Comparison of ENCODE assay signal across 14 cellular contexts in genomic region chr9:80522465-80522864, GRCh38.
DNase-seq lines count a peak whose midpoint lies in the region; ATAC-seq and TF ChIP-seq lines count a peak whose summit lies in the region.
"Had no signal": no experiment of that assay in that cellular context is flagged by ENCODE, and none has a peak within 500 bp of the region (broad histone marks: within the 10 kb centered on the region; RNA-seq: fewer than 3 reads in every experiment).

No MANE protein-coding gene starts in this region.

- no peak overlapping the region for H3K27ac Mint-ChIP-seq in stimulated activated naive CD8-positive, alpha-beta T cell treated with anti-CD3 and anti-CD28 coated beads, Interleukin-15, amount 100 ng/mL, for 72 hours
- H3K27ac Mint-ChIP-seq: B cell; CD4-positive, alpha-beta T cell had no signal

- H3K4me3 Mint-ChIP-seq in stimulated activated naive CD8-positive, alpha-beta T cell treated with anti-CD3 and anti-CD28 coated beads, Interleukin-15, amount 100 ng/mL, for 72 hours: no peak overlapping the region
- H3K4me3 Mint-ChIP-seq: B cell; CD4-positive, alpha-beta T cell had no signal

- peak; percentile 47 for DNase-seq in HCEC 1CT
- peak; percentile 2 for DNase-seq in amniotic epithelial cell (ENCODE audit: low read depth)
- peak; percentile 0 for DNase-seq in hepatic stellate cell (ENCODE audit: low spot score)
- DNase-seq in sigmoid colon: no peak
- DNase-seq in stimulated activated naive CD8-positive, alpha-beta T cell treated with anti-CD3 and anti-CD28 coated beads, Interleukin-15, amount 100 ng/mL, for 72 hours: no peak
- no peak for DNase-seq in UCSD-AML1 (lab: John Stamatoyannopoulos, UW; ENCODE audit: unreplicated experiment)
- DNase-seq: C1 segment of cervical spinal cord; Calu3; CD4-positive, alpha-beta T cell; DMS79; GDM1 had no signal

- intact Hi-C loops in sigmoid colon (cut with DNase I): no loop called here

- no peaks in the 10 kb centered on the region for H3K27me3 Mint-ChIP-seq in stimulated activated naive CD8-positive, alpha-beta T cell treated with anti-CD3 and anti-CD28 coated beads, Interleukin-15, amount 100 ng/mL, for 72 hours
- H3K27me3 Mint-ChIP-seq: B cell; CD4-positive, alpha-beta T cell had no signal

- no peak for TF ChIP-seq EP300 in sigmoid colon (IDR thresholded peaks at IDR 0.05)

- no peak overlapping the region for H3K27ac ChIP-seq in sigmoid colon

- TF ChIP-seq POLR2A in sigmoid colon (IDR thresholded peaks at IDR 0.05): no peak

- H3K9me3 Mint-ChIP-seq in stimulated activated naive CD8-positive, alpha-beta T cell treated with anti-CD3 and anti-CD28 coated beads, Interleukin-15, amount 100 ng/mL, for 72 hours: peaks cover 6 to 29% of the 10 kb centered on the region in 2 donors

- H3K36me3 ChIP-seq in sigmoid colon: no peaks in the 10 kb centered on the region

- H3K4me1 ChIP-seq in sigmoid colon: no peaks in the 10 kb centered on the region

- H3K27me3 ChIP-seq in sigmoid colon: no peaks in the 10 kb centered on the region

- peaks cover 0 to 4% (median 1%) of the 10 kb centered on the region in 4 donors for H3K9me3 ChIP-seq in sigmoid colon

- no peak for ATAC-seq in stimulated activated naive CD8-positive, alpha-beta T cell treated with anti-CD3 and anti-CD28 coated beads, Interleukin-15, amount 100 ng/mL, for 72 hours
- ATAC-seq in HG02623 (IDR thresholded peaks at IDR 0.05; ENCODE audit: unreplicated experiment): no peak
- ATAC-seq: HCT116 had no signal

- no peaks in the 10 kb centered on the region for H3K4me1 Mint-ChIP-seq in stimulated activated naive CD8-positive, alpha-beta T cell treated with anti-CD3 and anti-CD28 coated beads, Interleukin-15, amount 100 ng/mL, for 72 hours
- H3K4me1 Mint-ChIP-seq: B cell had no signal

- TF ChIP-seq CTCF in sigmoid colon (IDR thresholded peaks at IDR 0.05): no peak

- no peak overlapping the region for H3K4me3 ChIP-seq in sigmoid colon

- WGBS in sigmoid colon, 2 donors: 88 to 92% methylated on average over 3 of the region's 3 CpGs

Comparison
In these comparisons a context has a peak if more than half of its experiments do, and no peak if none do; other contexts are left out.
1. DNase-seq: peak in HCEC 1CT (single experiment), amniotic epithelial cell (single experiment) and hepatic stellate cell (single experiment); none in sigmoid colon (single experiment), stimulated activated naive CD8-positive, alpha-beta T cell treated with anti-CD3 and anti-CD28 coated beads, Interleukin-15, amount 100 ng/mL, for 72 hours (0 of 2) and UCSD-AML1 (single experiment).